ENCODE assay signal across 14 cellular contexts in the genomic region with DNA sequence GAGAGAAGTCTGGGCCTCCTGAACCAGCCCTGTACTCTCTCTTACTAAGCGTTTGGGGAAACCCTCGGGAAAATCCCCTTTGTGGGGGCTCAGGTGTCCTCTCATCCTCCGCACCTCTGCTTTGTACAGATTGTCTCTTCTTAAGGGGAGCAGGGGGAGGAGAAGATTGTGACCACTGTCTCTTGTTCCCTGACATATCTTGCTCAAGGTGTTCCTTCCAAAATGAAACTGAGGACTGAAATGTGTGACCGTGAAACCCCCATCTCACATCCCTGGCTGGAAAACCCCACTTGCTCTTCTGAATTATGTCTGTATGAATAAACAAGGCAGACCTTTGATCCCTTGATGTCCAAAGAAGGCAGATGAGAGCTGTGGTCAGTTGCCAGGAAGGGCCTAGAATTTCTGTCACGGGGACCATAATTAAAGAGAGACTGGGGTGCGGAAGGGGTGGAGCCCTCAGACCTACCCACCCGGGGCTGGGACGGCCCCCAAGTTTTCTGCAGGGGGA.
DNase-seq lines count a peak whose midpoint lies in the region; ATAC-seq and TF ChIP-seq lines count a peak whose summit lies in the region.
"Had no signal": no experiment of that assay in that cellular context is flagged by ENCODE, and none has a peak within 500 bp of the region (broad histone marks: within the 10 kb centered on the region; RNA-seq: fewer than 3 reads in every experiment).

No MANE protein-coding gene starts in this region.

- ATAC-seq in GM18502 (IDR thresholded peaks at IDR 0.05; ENCODE audit: poor library complexity, unreplicated experiment) (peak; percentile 86), GM19455 (IDR thresholded peaks at IDR 0.05; ENCODE audit: unreplicated experiment) (peak; percentile 71), HG02852 (IDR thresholded peaks at IDR 0.05; ENCODE audit: unreplicated experiment) (peak; percentile 90), HG03469 (IDR thresholded peaks at IDR 0.05; ENCODE audit: unreplicated experiment) (peak; percentile 77)
- ATAC-seq: body of pancreas had no signal

- H3K9me3 Mint-ChIP-seq in endothelial cell (ENCODE audit: unreplicated experiment) = no peaks in the 10 kb centered on the region

- H3K27ac Mint-ChIP-seq in endothelial cell (ENCODE audit: unreplicated experiment) = no peak overlapping the region

- no peak for TF ChIP-seq CTCF in endothelial cell (IDR thresholded peaks at IDR 0.05; ENCODE audit: unreplicated experiment)

- no peak overlapping the region for H3K4me3 Mint-ChIP-seq in endothelial cell (ENCODE audit: unreplicated experiment)

- no peaks in the 10 kb centered on the region for H3K4me1 Mint-ChIP-seq in endothelial cell (ENCODE audit: unreplicated experiment)

- peaks cover 2% of the 10 kb centered on the region for H3K27me3 Mint-ChIP-seq in endothelial cell (ENCODE audit: unreplicated experiment)

- no peaks in the 10 kb centered on the region for H3K36me3 Mint-ChIP-seq in endothelial cell (ENCODE audit: low read depth, unreplicated experiment)

- DNase-seq in NCI-H526 (lab: John Stamatoyannopoulos, UW) (no peak), endothelial cell (ENCODE audit: low spot score) (no peak)
- DNase-seq in stimulated activated naive CD4-positive, alpha-beta T cell (lab: John Stamatoyannopoulos, UW) = no peak
- DNase-seq in stimulated activated CD4-positive, alpha-beta T cell treated with anti-CD3 and anti-CD28 coated beads, Interleukin-15, amount 100 ng/mL, for 24 hours = no peak
- DNase-seq: activated T-cell treated with anti-CD3 and anti-CD28 coated beads, Interleukin-2, amount 50 U/mL, for 48 hours; body of pancreas; GDM1; NCI-H446 treated with DMSO at 0.1 percent for 48 hours; SHP77 treated with DMSO at 0.1 percent for 48 hours; stimulated activated CD4-positive, alpha-beta T cell treated with anti-CD3 and anti-CD28 coated beads, Interleukin-2, amount 100 ng/mL, for 24 hours had no signal
